In genomic region chr17:45850011-45850410, GRCh38 we compare ENCODE assay signal across 23 cellular contexts. TPM values are rescaled to one million over a fixed set of nuclear protein-coding genes. Genes with fewer than 3 reads are reported as not detected.
"Had no signal": no experiment of that assay in that cellular context is flagged by ENCODE, and none has a peak within 500 bp of the region (broad histone marks: within the 10 kb centered on the region; RNA-seq: fewer than 3 reads in every experiment).

No MANE protein-coding gene starts in this region.

- H3K4me2 ChIP-seq: KMS-11, SK-N-SH had no signal

- DNase-seq: IMR-90, Kasumi-1, MM.1S, NCI-H1092 treated with DMSO at 0.1 percent for 48 hours, NCI-H1436, NCI-H187, NCI-H2029, NCI-H2081 treated with DMSO at 0.1 percent for 48 hours, NCI-H2171, NCI-H226, NCI-H446, NCI-H510A, NCI-H524 treated with DMSO at 0.1 percent for 48 hours, NCI-H69, NCI-H774, RPMI8226, SHP77, SK-N-SH had no signal

- FAIRE-seq: RCC 7860 had no signal

- H3K9ac ChIP-seq: KMS-11, SK-N-SH had no signal

- H3K9me3 ChIP-seq: SK-N-SH had no signal

- H3K27ac ChIP-seq: KMS-11 had no signal

RNA-seq across cellular contexts. Expression of gene SPPL2C, which starts 5.3 kb away (rescaled TPM):
- total RNA-seq: HT-29, IMR-90, M059J, SK-MEL-5 had no signal
- polyA plus RNA-seq: IMR-90, SK-N-SH had no signal
